ENCODE assay signal across 2 cellular contexts in the genomic region with DNA sequence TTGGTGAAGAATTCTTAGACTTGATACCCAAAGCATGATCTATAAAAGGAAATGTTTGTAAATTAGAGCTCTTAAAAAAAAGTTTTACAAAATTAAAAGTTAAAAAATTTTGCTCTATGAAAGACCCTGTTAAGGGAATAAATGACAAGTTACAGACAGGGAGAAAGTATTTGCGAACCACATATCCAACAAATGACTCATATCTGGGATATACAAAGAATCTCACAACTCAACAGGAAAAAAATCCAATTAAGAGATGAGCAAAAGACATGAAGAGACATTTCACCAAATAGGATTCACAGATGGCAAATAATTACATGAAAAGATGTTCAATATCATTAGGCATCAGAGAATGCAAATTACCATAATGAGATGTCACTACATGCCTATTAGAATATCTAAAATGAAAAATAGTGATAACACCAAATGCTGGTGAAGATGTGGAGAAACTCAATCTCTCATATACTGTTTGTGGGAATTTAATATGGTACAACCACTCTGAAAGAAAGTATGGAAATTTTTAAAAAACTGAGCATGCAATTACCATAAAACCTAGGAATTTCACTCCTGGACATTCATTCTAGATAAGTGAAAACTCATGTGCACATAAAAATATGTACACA.
A peak's percentile ranks its signal among the peaks of the same experiment; 100 is the strongest.
TF ChIP-seq lines count a peak whose summit lies in the region.

No MANE protein-coding gene starts in this region.

TF ChIP-seq in SK-N-SH, 30 proteins besides CTCF, POLR2A, EP300 and RAD21 (continued from another document):
- TF ChIP-seq, protein P1, sequence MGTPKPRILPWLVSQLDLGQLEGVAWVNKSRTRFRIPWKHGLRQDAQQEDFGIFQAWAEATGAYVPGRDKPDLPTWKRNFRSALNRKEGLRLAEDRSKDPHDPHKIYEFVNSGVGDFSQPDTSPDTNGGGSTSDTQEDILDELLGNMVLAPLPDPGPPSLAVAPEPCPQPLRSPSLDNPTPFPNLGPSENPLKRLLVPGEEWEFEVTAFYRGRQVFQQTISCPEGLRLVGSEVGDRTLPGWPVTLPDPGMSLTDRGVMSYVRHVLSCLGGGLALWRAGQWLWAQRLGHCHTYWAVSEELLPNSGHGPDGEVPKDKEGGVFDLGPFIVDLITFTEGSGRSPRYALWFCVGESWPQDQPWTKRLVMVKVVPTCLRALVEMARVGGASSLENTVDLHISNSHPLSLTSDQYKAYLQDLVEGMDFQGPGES (IDR thresholded peaks at IDR 0.05; ENCODE audit: low read depth, low read length), result no peak
- TF ChIP-seq GABPA (IDR thresholded peaks at IDR 0.05; ENCODE audit: low read depth), result no peak
- no peak for TF ChIP-seq NRF1 (IDR thresholded peaks at IDR 0.05; ENCODE audit: low read depth, low read length)
- peak; percentile 24; the same call in 1 of the 2 replicates for TF ChIP-seq FOSL2 (IDR thresholded peaks at IDR 0.05; ENCODE audit: borderline replicate concordance, low read depth)

TF ChIP-seq in SK-N-SH treated with all-trans-retinoic acid at 6 μM for 48 hours, 23 proteins besides CTCF, POLR2A, EP300 and RAD21 (continued from another document):
- TF ChIP-seq, protein P2, sequence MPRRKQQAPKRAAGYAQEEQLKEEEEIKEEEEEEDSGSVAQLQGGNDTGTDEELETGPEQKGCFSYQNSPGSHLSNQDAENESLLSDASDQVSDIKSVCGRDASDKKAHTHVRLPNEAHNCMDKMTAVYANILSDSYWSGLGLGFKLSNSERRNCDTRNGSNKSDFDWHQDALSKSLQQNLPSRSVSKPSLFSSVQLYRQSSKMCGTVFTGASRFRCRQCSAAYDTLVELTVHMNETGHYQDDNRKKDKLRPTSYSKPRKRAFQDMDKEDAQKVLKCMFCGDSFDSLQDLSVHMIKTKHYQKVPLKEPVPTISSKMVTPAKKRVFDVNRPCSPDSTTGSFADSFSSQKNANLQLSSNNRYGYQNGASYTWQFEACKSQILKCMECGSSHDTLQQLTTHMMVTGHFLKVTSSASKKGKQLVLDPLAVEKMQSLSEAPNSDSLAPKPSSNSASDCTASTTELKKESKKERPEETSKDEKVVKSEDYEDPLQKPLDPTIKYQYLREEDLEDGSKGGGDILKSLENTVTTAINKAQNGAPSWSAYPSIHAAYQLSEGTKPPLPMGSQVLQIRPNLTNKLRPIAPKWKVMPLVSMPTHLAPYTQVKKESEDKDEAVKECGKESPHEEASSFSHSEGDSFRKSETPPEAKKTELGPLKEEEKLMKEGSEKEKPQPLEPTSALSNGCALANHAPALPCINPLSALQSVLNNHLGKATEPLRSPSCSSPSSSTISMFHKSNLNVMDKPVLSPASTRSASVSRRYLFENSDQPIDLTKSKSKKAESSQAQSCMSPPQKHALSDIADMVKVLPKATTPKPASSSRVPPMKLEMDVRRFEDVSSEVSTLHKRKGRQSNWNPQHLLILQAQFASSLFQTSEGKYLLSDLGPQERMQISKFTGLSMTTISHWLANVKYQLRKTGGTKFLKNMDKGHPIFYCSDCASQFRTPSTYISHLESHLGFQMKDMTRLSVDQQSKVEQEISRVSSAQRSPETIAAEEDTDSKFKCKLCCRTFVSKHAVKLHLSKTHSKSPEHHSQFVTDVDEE (CRISPR knock-in tag; IDR thresholded peaks at IDR 0.05), result no peak
